11 cellular contexts compared by ENCODE assay signal in genomic region chr3:10091387-10091786, GRCh38. TPM values are rescaled to one million over a fixed set of nuclear protein-coding genes. Genes with fewer than 3 reads are reported as not detected.
"Had no signal": no experiment of that assay in that cellular context is flagged by ENCODE, and none has a peak within 500 bp of the region (broad histone marks: within the 10 kb centered on the region; RNA-seq: fewer than 3 reads in every experiment).

No MANE protein-coding gene starts in this region.

RNA-seq across cellular contexts. Expression of gene FANCD2OS, which starts 16.7 kb away (rescaled TPM):
- total RNA-seq: OCI-LY7, PC-3, PC-9, Peyer's patch, Right ventricle myocardium inferior, Right ventricle myocardium superior, RPMI7951, SJCRH30, SJSA1, SK-MEL-5 had no signal
- polyA plus RNA-seq: SK-N-SH had no signal
